8 cellular contexts compared by ENCODE assay signal in genomic region chr9:136363106-136363605, GRCh38. TPM values are rescaled to one million over a fixed set of nuclear protein-coding genes. Genes with fewer than 3 reads are reported as not detected.
A peak's percentile ranks its signal among the peaks of the same experiment; 100 is the strongest.
DNase-seq lines count a peak whose midpoint lies in the region; ATAC-seq and TF ChIP-seq lines count a peak whose summit lies in the region.

No MANE protein-coding gene starts in this region.

- peak; percentile 65 for ATAC-seq in GM21825 (IDR thresholded peaks at IDR 0.05; ENCODE audit: unreplicated experiment)

- TF ChIP-seq EP300 in neural cell (conservative IDR thresholded peaks at IDR 0.05; ENCODE audit: poor library complexity, severe bottlenecking): peak; percentile 68

- H3K27ac Mint-ChIP-seq in stimulated activated naive CD8-positive, alpha-beta T cell treated with anti-CD3 and anti-CD28 coated beads, Interleukin-15, Interleukin-2, amounts not matched to agents 100 ng/mL and 50 ng/mL, for 24 hours: peak overlapping the region; percentile 87

- no peak for TF ChIP-seq CTCF in fibroblast of pulmonary artery (IDR thresholded peaks at IDR 0.05; ENCODE audit: low read length, missing control alignments)
- TF ChIP-seq CTCF in neural cell (IDR thresholded peaks at IDR 0.05; ENCODE audit: poor library complexity, severe bottlenecking): no peak

- no peaks in the 10 kb centered on the region for H3K79me2 ChIP-seq in neural cell (replicated peaks; ENCODE audit: insufficient read depth, low read length)

- no peaks in the 10 kb centered on the region for H3K9me3 Mint-ChIP-seq in stimulated activated naive CD8-positive, alpha-beta T cell treated with anti-CD3 and anti-CD28 coated beads, Interleukin-15, Interleukin-2, amounts not matched to agents 100 ng/mL and 50 ng/mL, for 24 hours

- no peaks in the 10 kb centered on the region for H4K20me1 ChIP-seq in neural cell (ENCODE audit: insufficient read depth)

- DNase-seq in Daoy (ENCODE audit: low read depth): peak; percentile 98
- peak; percentile 89 for DNase-seq in RPMI7951 (ENCODE audit: low read depth)
- DNase-seq in activated T-helper 9 cell treated with anti-CD3 and anti-CD28 coated beads, Interleukin-2, amount 50 U/mL, for 16 hours (ENCODE audit: low read depth): peak; percentile 93
- peak; percentile 95 for DNase-seq in fibroblast of pulmonary artery (ENCODE audit: low read depth)

- no peaks in the 10 kb centered on the region for H3K27me3 Mint-ChIP-seq in stimulated activated naive CD8-positive, alpha-beta T cell treated with anti-CD3 and anti-CD28 coated beads, Interleukin-15, Interleukin-2, amounts not matched to agents 100 ng/mL and 50 ng/mL, for 24 hours

- H3K27ac ChIP-seq in KOPT-K1 (ENCODE audit: low read depth, low read length, poor library complexity, severe bottlenecking): peak overlapping the region; percentile 83
- H3K27ac ChIP-seq in neural cell (ENCODE audit: low read length): peak overlapping the region; percentile 68

- TF ChIP-seq RAD21 in neural cell (conservative IDR thresholded peaks at IDR 0.05): no peak

- no peak overlapping the region for H2AFZ ChIP-seq in neural cell (ENCODE audit: low read depth, low read length)

- no peaks in the 10 kb centered on the region for H3K27me3 ChIP-seq in neural cell (ENCODE audit: insufficient read depth, low read depth, low read length)

- H3K4me1 Mint-ChIP-seq in stimulated activated naive CD8-positive, alpha-beta T cell treated with anti-CD3 and anti-CD28 coated beads, Interleukin-15, Interleukin-2, amounts not matched to agents 100 ng/mL and 50 ng/mL, for 24 hours (ENCODE audit: low read depth): peaks cover 5% of the 10 kb centered on the region

- H3K36me3 ChIP-seq in KOPT-K1 (ENCODE audit: insufficient read depth, low read length): peaks cover 20% of the 10 kb centered on the region; the same call in 1 of the 2 replicates
- H3K36me3 ChIP-seq in neural cell (ENCODE audit: insufficient read depth, low read length): no peaks in the 10 kb centered on the region

- no peak overlapping the region for H3K4me2 ChIP-seq in neural cell (ENCODE audit: low read length)

- H3K9me2 ChIP-seq in neural cell (ENCODE audit: insufficient read depth, low read length): no peaks in the 10 kb centered on the region

- H3K9ac ChIP-seq in neural cell (ENCODE audit: low read length): peak overlapping the region; percentile 82

- no peaks in the 10 kb centered on the region for H3K9me3 ChIP-seq in KOPT-K1 (ENCODE audit: insufficient read depth, low read length, poor library complexity, severe bottlenecking)
- H3K9me3 ChIP-seq in neural cell (ENCODE audit: low read length): no peaks in the 10 kb centered on the region

- no peaks in the 10 kb centered on the region for H3K36me3 Mint-ChIP-seq in stimulated activated naive CD8-positive, alpha-beta T cell treated with anti-CD3 and anti-CD28 coated beads, Interleukin-15, Interleukin-2, amounts not matched to agents 100 ng/mL and 50 ng/mL, for 24 hours (ENCODE audit: low read depth)

- peak overlapping the region; percentile 82 for H3K4me3 Mint-ChIP-seq in stimulated activated naive CD8-positive, alpha-beta T cell treated with anti-CD3 and anti-CD28 coated beads, Interleukin-15, Interleukin-2, amounts not matched to agents 100 ng/mL and 50 ng/mL, for 24 hours

- H3K4me3 ChIP-seq in fibroblast of pulmonary artery (replicated peaks; ENCODE audit: low read depth, low read length) (peak overlapping the region; percentile 73), neural cell (ENCODE audit: low read length) (peak overlapping the region; percentile 75)

- no peaks in the 10 kb centered on the region for H3F3A ChIP-seq in neural cell (ENCODE audit: insufficient read depth, low read length, poor library complexity, severe bottlenecking)

TF ChIP-seq in neural cell, 6 proteins besides CTCF, POLR2A, EP300 and RAD21:
- no peak for TF ChIP-seq REST (IDR thresholded peaks at IDR 0.05; ENCODE audit: borderline replicate concordance)
- no peak for TF ChIP-seq TAF1 (IDR thresholded peaks at IDR 0.05; ENCODE audit: low read depth)
- no peak for TF ChIP-seq SMC3 (conservative IDR thresholded peaks at IDR 0.05; ENCODE audit: poor library complexity)
- TF ChIP-seq POLR2AphosphoS5 (IDR thresholded peaks at IDR 0.05): peak; percentile 43

RNA-seq across cellular contexts. Expression of gene DNLZ, which starts 0.4 kb away (rescaled TPM):
- total RNA-seq in Daoy (2014; rRNA removed; shearing (Covaris generic)): 100 and 120 TPM in 2 replicates
- total RNA-seq in RPMI7951 (2014; rRNA removed; shearing (Covaris generic)): 15.3 and 17.1 TPM in 2 replicates
- 23.6 and 36.6 TPM in 2 replicates for polyA plus RNA-seq in neural cell
- polyA minus RNA-seq in neural cell: 7.5 and 9.0 TPM in 2 replicates

RNA-seq across cellular contexts. Expression of gene CARD9, which starts 10.3 kb away (rescaled TPM):
- total RNA-seq in Daoy (2014; rRNA removed; shearing (Covaris generic)): 0.36 and 1.1 TPM in 2 replicates
- total RNA-seq in RPMI7951 (2014; rRNA removed; shearing (Covaris generic)): 0.68 TPM in 1 of 2 replicates, not detected in the other
- polyA plus RNA-seq in neural cell: 0.52 and 0.77 TPM in 2 replicates
- 0.46 and 0.49 TPM in 2 replicates for polyA minus RNA-seq in neural cell

RNA-seq across cellular contexts. Expression of gene GPSM1, which starts 35.8 kb away (rescaled TPM):
- 15.8 and 23.4 TPM in 2 replicates for total RNA-seq in Daoy (2014; rRNA removed; shearing (Covaris generic))
- total RNA-seq in RPMI7951 (2014; rRNA removed; shearing (Covaris generic)): 6.3 and 6.6 TPM in 2 replicates
- 117 and 148 TPM in 2 replicates for polyA plus RNA-seq in neural cell
- 112 and 142 TPM in 2 replicates for polyA minus RNA-seq in neural cell

RNA-seq across cellular contexts. Expression of gene SNAPC4, which starts 36.8 kb away (rescaled TPM):
- total RNA-seq in Daoy (2014; rRNA removed; shearing (Covaris generic)): 15.5 and 19.9 TPM in 2 replicates
- 4.6 and 4.9 TPM in 2 replicates for total RNA-seq in RPMI7951 (2014; rRNA removed; shearing (Covaris generic))
- 6.8 and 12.9 TPM in 2 replicates for polyA plus RNA-seq in neural cell
- 10.7 and 14.4 TPM in 2 replicates for polyA minus RNA-seq in neural cell

RNA-seq across cellular contexts. Expression of gene ENTR1, which starts 47.3 kb away (rescaled TPM):
- 85.3 and 88.0 TPM in 2 replicates for total RNA-seq in Daoy (2014; rRNA removed; shearing (Covaris generic))
- 20.9 and 32.3 TPM in 2 replicates for total RNA-seq in RPMI7951 (2014; rRNA removed; shearing (Covaris generic))
- polyA plus RNA-seq in neural cell: 63.7 and 72.1 TPM in 2 replicates
- polyA minus RNA-seq in neural cell: 23.8 and 32.4 TPM in 2 replicates

Comparison
In these comparisons a context has a peak if more than half of its experiments do, and no peak if none do; other contexts are left out.
1. Peak in every context shown above with its lines: DNase-seq, ATAC-seq, H3K4me3 ChIP-seq and H3K27ac ChIP-seq.